ENCODE assay signal across 8 cellular contexts in the genomic region with DNA sequence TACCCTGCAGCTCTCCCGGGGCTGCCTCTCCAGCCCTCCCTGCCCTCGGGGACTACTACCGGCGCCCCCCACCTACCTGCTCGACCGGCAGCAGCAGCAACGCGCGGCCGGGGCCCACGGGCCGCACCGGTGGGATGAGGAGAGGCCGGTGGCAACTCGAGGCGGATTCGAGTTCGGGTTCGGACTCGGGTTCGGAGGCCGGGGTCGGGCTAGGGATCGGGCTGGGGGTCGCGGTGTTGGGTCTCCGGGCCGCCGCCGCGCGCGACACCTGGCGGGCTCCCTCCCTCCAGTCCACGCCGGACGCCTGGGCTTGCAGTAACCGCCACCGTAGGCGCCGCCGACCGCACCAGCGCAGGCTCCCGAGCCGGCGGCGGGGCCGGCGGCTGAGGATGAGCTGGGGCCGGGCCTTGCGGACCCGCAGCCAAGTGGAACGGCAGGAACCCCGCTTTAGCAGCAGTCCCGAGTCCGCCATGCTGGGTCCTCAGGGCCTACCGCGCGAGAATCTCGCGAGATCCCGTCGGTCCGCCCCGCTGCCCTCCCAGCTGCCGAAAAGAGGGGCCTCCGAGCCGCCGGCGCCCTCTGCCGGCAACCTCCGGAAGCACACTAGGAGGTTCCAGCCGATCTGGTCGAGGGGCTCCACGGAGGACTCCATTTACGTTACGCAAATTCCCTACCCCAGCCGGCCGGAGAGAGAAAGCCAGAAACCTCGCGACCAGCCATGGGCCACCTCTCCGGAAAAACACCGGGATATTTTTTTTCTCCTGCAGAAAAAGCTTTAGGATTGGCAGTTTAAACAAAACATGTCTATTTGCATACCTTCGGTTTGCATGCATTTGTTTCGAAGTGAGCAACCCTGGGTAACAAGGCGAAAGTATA. TPM values are rescaled to one million over a fixed set of nuclear protein-coding genes. Genes with fewer than 3 reads are reported as not detected.
A peak's percentile ranks its signal among the peaks of the same experiment; 100 is the strongest.
DNase-seq lines count a peak whose midpoint lies in the region; ATAC-seq, FAIRE-seq and TF ChIP-seq lines count a peak whose summit lies in the region.

NOL9 (minus strand) TSS at position 483 of the 876 bp plus-strand sequence; CDS start at position 472, 11 bp downstream.

- TF ChIP-seq CTCF in DOHH2 (IDR thresholded peaks at IDR 0.05; ENCODE audit: low read depth, low read length, poor library complexity, severe bottlenecking) (peak; percentile 81), KMS-11 (conservative IDR thresholded peaks at IDR 0.05; ENCODE audit: low read depth, low read length) (peak; percentile 94)

- H3K4me3 ChIP-seq in DOHH2 (ENCODE audit: low read length) (peak within 1 kb of the TSS; percentile 98), KMS-11 (IDR thresholded peaks at IDR 0.05; ENCODE audit: insufficient read depth, low read depth, low read length) (peak within 1 kb of the TSS; percentile 83)
- peak within 1 kb of the TSS; percentile 79 for H3K4me3 ChIP-seq in naive thymus-derived CD4-positive, alpha-beta T cell (ENCODE audit: low read length)

- H2AFZ ChIP-seq in KMS-11 (ENCODE audit: low read depth): peak within 1 kb of the TSS; percentile 99

- peak; percentile 17 for FAIRE-seq in RCC 7860 (lab: Jason Lieb, UNC)

- intact Hi-C loops in naive thymus-derived CD4-positive, alpha-beta T cell (cut with micrococcal nuclease): loop anchor here (1.0 to 10.0 kb wide), 12 partner anchors 9 to 317 kb away; partner anchors contain the start of genes CAMTA1 (in 2 of the 2), DNAJC11 (in 2 of the 2), KLHL21 (in 2 of the 2) and PHF13 (in 2 of the 2)

- POLR2A ChIA-PET in naive thymus-derived CD4-positive, alpha-beta T cell (lab: Charles Lee): interaction anchor here (0.6 to 5.1 kb wide), 21 partner anchors 9 to 95 kb away, joined by 3 to 72 read pairs (median 5); partner anchors contain the start of genes KLHL21, PHF13, PLEKHG5 and ZBTB48

- H3F3A ChIP-seq in DOHH2 (ENCODE audit: control insufficient read depth, insufficient read depth): no peaks in the 10 kb centered on the region; the same call in 1 of the 2 replicates

- H4K20me1 ChIP-seq in DOHH2 (ENCODE audit: control insufficient read depth, insufficient read depth, low read depth, low read length): no peaks in the 10 kb centered on the region
- no peaks in the 10 kb centered on the region for H4K20me1 ChIP-seq in KMS-11 (ENCODE audit: insufficient read depth)

- no peaks in the 10 kb centered on the region for H3K9me3 ChIP-seq in DOHH2 (ENCODE audit: control insufficient read depth, insufficient read depth, low read length)
- no peaks in the 10 kb centered on the region for H3K9me3 ChIP-seq in naive thymus-derived CD4-positive, alpha-beta T cell (ENCODE audit: control insufficient read depth in 2 of 3, low read length in 3 of 3)

- CTCF ChIA-PET in naive thymus-derived CD4-positive, alpha-beta T cell (lab: Charles Lee): interaction anchor here (0.6 to 4.9 kb wide), 22 partner anchors 8 to 131 kb away, joined by 3 to 32 read pairs (median 6); partner anchors contain the start of genes KLHL21, PLEKHG5 and ZBTB48

- H3K9me2 ChIP-seq in DOHH2 (replicated peaks; ENCODE audit: control insufficient read depth, low read length): no peaks in the 10 kb centered on the region

- H3K4me2 ChIP-seq in DOHH2 (ENCODE audit: low read length) (peak within 1 kb of the TSS; percentile 87), KMS-11 (peak within 1 kb of the TSS; percentile 74)

- H3K4me1 Mint-ChIP-seq in naive thymus-derived CD4-positive, alpha-beta T cell: peaks cover 0 to 25% (median 17%) of the 10 kb centered on the region in 7 donors
- peaks cover 9 to 27% of the 10 kb centered on the region in 2 donors for H3K4me1 Mint-ChIP-seq in stimulated activated naive B cell treated with anti-CD40 and anti-IgM and Interleukin-4, amounts not matched to agents 10 μg/mL and 1 μg/mL and 100 μg/mL, for 72 hours

- no peaks in the 10 kb centered on the region for H3K9me3 Mint-ChIP-seq in naive thymus-derived CD4-positive, alpha-beta T cell
- H3K9me3 Mint-ChIP-seq in stimulated activated naive B cell treated with anti-CD40 and anti-IgM and Interleukin-4, amounts not matched to agents 10 μg/mL and 1 μg/mL and 100 μg/mL, for 72 hours: no peaks in the 10 kb centered on the region

- H3K36me3 ChIP-seq in DOHH2 (ENCODE audit: control insufficient read depth, low read length) (peaks cover 28% of the 10 kb centered on the region), KMS-11 (ENCODE audit: insufficient read depth) (peaks cover 7% of the 10 kb centered on the region; the same call in 1 of the 2 replicates)
- H3K36me3 ChIP-seq in naive thymus-derived CD4-positive, alpha-beta T cell (ENCODE audit: control insufficient read depth in 2 of 3, insufficient read depth in 3 of 3, low read length in 3 of 3): peaks cover 0 to 20% (median 4%) of the 10 kb centered on the region in 3 experiments

- H3K27ac Mint-ChIP-seq in naive thymus-derived CD4-positive, alpha-beta T cell: peak within 1 kb of the TSS in 8 of 9 donors; percentile 60 to 85 (median 75)
- H3K27ac Mint-ChIP-seq in stimulated activated naive B cell treated with anti-CD40 and anti-IgM and Interleukin-4, amounts not matched to agents 10 μg/mL and 1 μg/mL and 100 μg/mL, for 72 hours: peak within 1 kb of the TSS; percentile 88

- peaks cover 17% of the 10 kb centered on the region for H3K4me1 ChIP-seq in DOHH2 (ENCODE audit: control insufficient read depth, low read length)
- peaks cover 18% of the 10 kb centered on the region for H3K4me1 ChIP-seq in KMS-11 (ENCODE audit: low read depth, poor library complexity, severe bottlenecking)
- H3K4me1 ChIP-seq in naive thymus-derived CD4-positive, alpha-beta T cell (ENCODE audit: control insufficient read depth in 2 of 2, insufficient read depth in 2 of 2, low read length in 2 of 2): peaks cover 8 to 20% of the 10 kb centered on the region in 2 donors

- H3K27me3 ChIP-seq in DOHH2 (ENCODE audit: control insufficient read depth, low read length): no peaks in the 10 kb centered on the region
- H3K27me3 ChIP-seq in KMS-11 (ENCODE audit: insufficient read depth, low read depth): no peaks in the 10 kb centered on the region
- no peaks in the 10 kb centered on the region for H3K27me3 ChIP-seq in naive thymus-derived CD4-positive, alpha-beta T cell (ENCODE audit: control insufficient read depth in 2 of 2, insufficient read depth in 2 of 2, low read length in 2 of 2)

- peak; percentile 75 for DNase-seq in RCC 7860 (ENCODE audit: low spot score)
- peak; percentile 92 for DNase-seq in activated T-helper 1 cell treated with Interleukin-2 at 50 U/mL for 16 hours (ENCODE audit: low read depth)
- peak; percentile 90 for DNase-seq in fibroblast of gingiva (ENCODE audit: low read depth)
- DNase-seq in naive thymus-derived CD4-positive, alpha-beta T cell: peak; percentile 90 to 97 (median 93)
- peak; percentile 95 for DNase-seq in stimulated activated naive B cell treated with anti-CD40 and anti-IgM and Interleukin-4, amounts not matched to agents 10 μg/mL and 1 μg/mL and 100 μg/mL, for 72 hours

- peaks cover 0 to 9% (median 4%) of the 10 kb centered on the region in 5 donors for H3K36me3 Mint-ChIP-seq in naive thymus-derived CD4-positive, alpha-beta T cell
- peaks cover 4 to 6% of the 10 kb centered on the region in 2 donors for H3K36me3 Mint-ChIP-seq in stimulated activated naive B cell treated with anti-CD40 and anti-IgM and Interleukin-4, amounts not matched to agents 10 μg/mL and 1 μg/mL and 100 μg/mL, for 72 hours

- peak within 1 kb of the TSS; percentile 77 to 85 (median 80) for H3K4me3 Mint-ChIP-seq in naive thymus-derived CD4-positive, alpha-beta T cell
- H3K4me3 Mint-ChIP-seq in stimulated activated naive B cell treated with anti-CD40 and anti-IgM and Interleukin-4, amounts not matched to agents 10 μg/mL and 1 μg/mL and 100 μg/mL, for 72 hours: peak within 1 kb of the TSS; percentile 80 to 84

- peak; percentile 87 for ATAC-seq in GM21737 (IDR thresholded peaks at IDR 0.05; ENCODE audit: unreplicated experiment)
- ATAC-seq in naive thymus-derived CD4-positive, alpha-beta T cell: peak; percentile 100
- peak; percentile 99 for ATAC-seq in stimulated activated naive B cell treated with anti-CD40 and anti-IgM and Interleukin-4, amounts not matched to agents 10 μg/mL and 1 μg/mL and 100 μg/mL, for 72 hours (replicated peaks)

- no peaks in the 10 kb centered on the region for H3K27me3 Mint-ChIP-seq in naive thymus-derived CD4-positive, alpha-beta T cell
- H3K27me3 Mint-ChIP-seq in stimulated activated naive B cell treated with anti-CD40 and anti-IgM and Interleukin-4, amounts not matched to agents 10 μg/mL and 1 μg/mL and 100 μg/mL, for 72 hours: no peaks in the 10 kb centered on the region

- peak within 1 kb of the TSS; percentile 92 for H3K9ac ChIP-seq in KMS-11

- H3K27ac ChIP-seq in DOHH2 (ENCODE audit: low read depth, low read length): peak within 1 kb of the TSS; percentile 39
- peak within 1 kb of the TSS; percentile 52 for H3K27ac ChIP-seq in KMS-11
- H3K27ac ChIP-seq in naive thymus-derived CD4-positive, alpha-beta T cell (ENCODE audit: low read depth, low read length): peak within 1 kb of the TSS; percentile 83

- H3K79me2 ChIP-seq in DOHH2 (ENCODE audit: control insufficient read depth, low read length) (peaks cover 39% of the 10 kb centered on the region), KMS-11 (ENCODE audit: insufficient read depth, low read depth) (peaks cover 19% of the 10 kb centered on the region)

RNA-seq across cellular contexts. Expression of gene NOL9, which starts in this region (rescaled TPM):
- total RNA-seq in naive thymus-derived CD4-positive, alpha-beta T cell: 10 to 100 TPM; 54.2 to 80.6 (median 73.8) TPM
- polyA plus RNA-seq in naive thymus-derived CD4-positive, alpha-beta T cell: 10 to 100 TPM; 13.4 to 29.8 TPM

Comparison
In these comparisons a context has a peak if more than half of its experiments do, and no peak if none do; other contexts are left out.
1. Peak in every context shown above with its lines: DNase-seq, ATAC-seq, H3K4me3 ChIP-seq and H3K27ac ChIP-seq.